16 cellular contexts compared by ENCODE assay signal in the genomic region with DNA sequence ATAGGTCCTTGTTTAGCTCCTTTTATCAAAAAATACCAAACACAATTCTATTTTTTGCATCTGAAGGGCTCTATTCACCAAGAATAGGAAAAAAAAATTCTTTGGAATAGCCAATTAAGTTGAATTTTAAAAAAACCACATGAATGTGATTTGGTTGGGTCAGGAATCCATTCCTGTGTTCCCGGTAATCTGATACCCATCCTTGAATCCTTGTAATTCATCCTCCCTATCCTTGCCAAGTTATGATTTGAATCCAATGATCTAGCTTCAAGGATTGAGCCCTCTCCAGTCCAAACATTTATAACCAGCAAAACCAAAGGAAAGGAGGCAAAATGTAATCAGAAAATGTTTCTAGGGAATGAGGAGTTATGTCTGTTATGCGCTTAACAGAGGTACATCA.
DNase-seq lines count a peak whose midpoint lies in the region; ATAC-seq and TF ChIP-seq lines count a peak whose summit lies in the region.
"Had no signal": no experiment of that assay in that cellular context is flagged by ENCODE, and none has a peak within 500 bp of the region (broad histone marks: within the 10 kb centered on the region; RNA-seq: fewer than 3 reads in every experiment).

No MANE protein-coding gene starts in this region.

- H3K9me3 ChIP-seq in stomach (no peaks in the 10 kb centered on the region), T-helper 17 cell (ENCODE audit: control insufficient read depth, low read length, poor library complexity, severe bottlenecking) (no peaks in the 10 kb centered on the region), GM23248 (ENCODE audit: low read depth) (no peaks in the 10 kb centered on the region), Karpas-422 (ENCODE audit: low read length) (no peaks in the 10 kb centered on the region)
- H3K9me3 ChIP-seq: BE2C had no signal

- H3K79me2 ChIP-seq in GM23248 (ENCODE audit: insufficient read depth) (no peaks in the 10 kb centered on the region), Karpas-422 (ENCODE audit: low read length) (no peaks in the 10 kb centered on the region)

- ATAC-seq in SK-N-SH treated with all-trans-retinoic acid at 6 μM for 48 hours, result peak; percentile 60; the same call in 2 of the 3 replicates
- ATAC-seq in T-helper 17 cell, result no peak

- H3K27me3 ChIP-seq in stomach, result no peaks in the 10 kb centered on the region
- no peaks in the 10 kb centered on the region for H3K27me3 ChIP-seq in GM23248 (replicated peaks; ENCODE audit: insufficient read depth)
- H3K27me3 ChIP-seq in Karpas-422 (ENCODE audit: low read length), result no peaks in the 10 kb centered on the region
- H3K27me3 ChIP-seq: BE2C had no signal

- 89 to 94% (median 92%) methylated on average over 2 of the region's 2 CpGs for WGBS in stomach, 5 donors
- WGBS in GM23248 (ENCODE audit: low coverage in 1 of 2, low lambda C conversion rate in 2 of 2, missing lambda C conversion rate in 2 of 2), 2 experiments, result 58 to 69% methylated on average over 2 of the region's 2 CpGs

- H2AFZ ChIP-seq in GM23248 (no peak overlapping the region), Karpas-422 (ENCODE audit: low read length) (no peak overlapping the region)

- H3K4me1 ChIP-seq in stomach, result no peaks in the 10 kb centered on the region
- peaks cover 22% of the 10 kb centered on the region for H3K4me1 ChIP-seq in GM23248 (ENCODE audit: insufficient read depth)
- H3K4me1 ChIP-seq in Karpas-422 (ENCODE audit: low read length), result no peaks in the 10 kb centered on the region
- H3K4me1 ChIP-seq: BE2C had no signal

- H3K4me3 ChIP-seq in fibroblast of mammary gland (ENCODE audit: control insufficient read depth, low read depth, low read length) (no peak overlapping the region), stomach (no peak overlapping the region), GM23248 (no peak overlapping the region), Karpas-422 (ENCODE audit: low read length) (no peak overlapping the region)

- peak; percentile 16 for DNase-seq in AG09319 (ENCODE audit: extremely low read depth, low read depth)
- DNase-seq in HCEC 1CT, result peak; percentile 33
- peak; percentile 57 for DNase-seq in fibroblast of mammary gland (ENCODE audit: low read depth)
- DNase-seq in stomach, result no peak
- DNase-seq in T-helper 17 cell, result no peak
- DNase-seq in GM23248, result no peak
- no peak for DNase-seq in Karpas-422
- DNase-seq: BE2C, DMS79, H9, NCI-H1694, NCI-H2081 treated with DMSO at 0.1 percent for 48 hours, NCI-H510A, SIG-M5 had no signal

- no peak for TF ChIP-seq EP300 in stomach (IDR thresholded peaks at IDR 0.05)

- H3F3A ChIP-seq in GM23248 (ENCODE audit: insufficient read depth), result peaks cover 24% of the 10 kb centered on the region

- H3K4me2 ChIP-seq in GM23248 (ENCODE audit: unreplicated experiment), result no peak overlapping the region
- H3K4me2 ChIP-seq in Karpas-422 (ENCODE audit: low read depth, low read length, poor library complexity, severe bottlenecking), result no peak overlapping the region
- H3K4me2 ChIP-seq: KMS-11 had no signal

- H3K9me2 ChIP-seq in GM23248 (ENCODE audit: insufficient read depth), result no peaks in the 10 kb centered on the region
- no peaks in the 10 kb centered on the region for H3K9me2 ChIP-seq in Karpas-422 (replicated peaks; ENCODE audit: insufficient read depth, low read length)

- intact Hi-C loops in stomach (cut with DNase I; ENCODE audit: low total_unique reads), result no loop called here

- H3K27ac ChIP-seq in stomach (no peak overlapping the region), GM23248 (no peak overlapping the region), Karpas-422 (ENCODE audit: low read length) (no peak overlapping the region)
- H3K27ac ChIP-seq: KMS-11 had no signal

- no peaks in the 10 kb centered on the region for H4K20me1 ChIP-seq in GM23248 (ENCODE audit: insufficient read depth)
- no peaks in the 10 kb centered on the region for H4K20me1 ChIP-seq in Karpas-422 (ENCODE audit: insufficient read depth, low read depth, low read length)

- TF ChIP-seq CTCF in AG09319 (IDR thresholded peaks at IDR 0.05; ENCODE audit: low read depth, low read length) (no peak), fibroblast of mammary gland (conservative IDR thresholded peaks at IDR 0.05; ENCODE audit: control insufficient read depth, insufficient read depth, low read depth, low read length) (no peak), stomach (IDR thresholded peaks at IDR 0.05) (no peak)

- no peak overlapping the region for H3K4me3 Mint-ChIP-seq in T-helper 17 cell
- H3K4me3 Mint-ChIP-seq: H9 had no signal

- H3K36me3 ChIP-seq in stomach (no peaks in the 10 kb centered on the region), GM23248 (ENCODE audit: low read depth) (no peaks in the 10 kb centered on the region), Karpas-422 (ENCODE audit: insufficient read depth, low read length) (no peaks in the 10 kb centered on the region)
- H3K36me3 ChIP-seq: BE2C had no signal

- no peak overlapping the region for H3K27ac Mint-ChIP-seq in T-helper 17 cell
- H3K27ac Mint-ChIP-seq: H9 had no signal

- no peaks in the 10 kb centered on the region for H3K4me1 Mint-ChIP-seq in T-helper 17 cell

- TF ChIP-seq POLR2A in stomach (IDR thresholded peaks at IDR 0.05), result no peak

- in situ Hi-C loops in GM23248 (cut with MboI), result no loop called here

- H3K36me3 Mint-ChIP-seq in T-helper 17 cell (ENCODE audit: low read depth), result no peaks in the 10 kb centered on the region

- H3K27me3 Mint-ChIP-seq in T-helper 17 cell, result peaks cover 38% of the 10 kb centered on the region

- H3K9ac ChIP-seq in GM23248 (no peak overlapping the region), Karpas-422 (ENCODE audit: low read length) (no peak overlapping the region)
- H3K9ac ChIP-seq: KMS-11 had no signal

TF ChIP-seq in SK-N-SH treated with all-trans-retinoic acid at 6 μM for 48 hours, 23 proteins besides CTCF, POLR2A, EP300 and RAD21:
- TF ChIP-seq ZFP3 (CRISPR knock-in tag; IDR thresholded peaks at IDR 0.05) (no peak), RARB (CRISPR knock-in tag; IDR thresholded peaks at IDR 0.05) (no peak), ESRRG (CRISPR knock-in tag; IDR thresholded peaks at IDR 0.05) (no peak), GLIS3 (CRISPR knock-in tag; IDR thresholded peaks at IDR 0.05) (no peak), ARNTL (CRISPR knock-in tag; IDR thresholded peaks at IDR 0.05; ENCODE audit: borderline replicate concordance, low read depth) (no peak), PPARA (CRISPR knock-in tag; IDR thresholded peaks at IDR 0.05; ENCODE audit: borderline replicate concordance) (no peak), BACH2 (CRISPR knock-in tag; IDR thresholded peaks at IDR 0.05; ENCODE audit: borderline replicate concordance) (no peak), ISL1 (CRISPR knock-in tag; IDR thresholded peaks at IDR 0.05) (no peak), TCF4 (CRISPR knock-in tag; IDR thresholded peaks at IDR 0.05; ENCODE audit: borderline replicate concordance) (no peak)
TF ChIP-seq in SK-N-SH treated with all-trans-retinoic acid at 6 μM for 48 hours: peak in this region for 0.

Comparison
In these comparisons a context has a peak if more than half of its experiments do, and no peak if none do; other contexts are left out.
1. DNase-seq: peak in AG09319 (single experiment), HCEC 1CT (single experiment) and fibroblast of mammary gland (single experiment); none in stomach (single experiment), T-helper 17 cell (0 of 3), GM23248 (single experiment) and Karpas-422 (single experiment).